Comparison of ENCODE assay signal across 8 cellular contexts in the genomic region with DNA sequence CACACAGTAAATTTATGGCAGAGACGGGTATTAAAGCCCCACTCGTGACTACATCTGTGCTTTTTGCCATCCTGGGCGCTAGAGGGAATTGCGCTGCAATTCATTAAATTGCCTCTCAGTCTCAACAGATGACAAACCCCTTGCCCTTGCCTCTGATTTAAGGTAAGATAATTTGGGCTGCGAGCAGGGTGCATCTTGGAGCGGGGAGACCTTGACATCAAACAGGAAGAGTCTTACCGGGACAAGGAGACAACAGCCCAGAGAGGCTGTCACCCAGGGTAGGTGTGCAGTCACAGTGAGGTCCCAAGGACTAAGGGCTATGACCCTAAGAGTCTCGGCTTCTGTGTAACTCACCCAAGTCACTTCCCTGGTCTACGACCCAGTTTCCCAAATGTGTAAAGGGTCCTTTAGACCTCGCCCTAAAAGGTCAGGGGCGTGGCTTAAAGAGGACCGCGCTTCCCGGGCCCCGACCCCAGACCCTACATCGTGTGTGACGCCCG. TPM values are rescaled to one million over a fixed set of nuclear protein-coding genes. Genes with fewer than 3 reads are reported as not detected.
A peak's percentile ranks its signal among the peaks of the same experiment; 100 is the strongest.
DNase-seq lines count a peak whose midpoint lies in the region; ATAC-seq, FAIRE-seq and TF ChIP-seq lines count a peak whose summit lies in the region.

No MANE protein-coding gene starts in this region.

- 5% methylated on average over 18 of the region's 18 CpGs for WGBS in pancreas, 2 donors

- H3K4me3 ChIP-seq in fibroblast of mammary gland (ENCODE audit: control insufficient read depth, low read depth, low read length) = peak overlapping the region; percentile 84
- peak overlapping the region; percentile 69 to 85 (median 82) for H3K4me3 ChIP-seq in pancreas

- no peaks in the 10 kb centered on the region for H3K27me3 ChIP-seq in pancreas

- peak overlapping the region; percentile 90 to 97 (median 92) for H3K27ac ChIP-seq in pancreas

- H3K4me3 Mint-ChIP-seq in activated T-cell treated with anti-CD3 and anti-CD28 coated beads, Interleukin-2, amount 50 U/mL, for 4 hours = peak overlapping the region; percentile 80
- peak overlapping the region; percentile 97 for H3K4me3 Mint-ChIP-seq in T-helper 17 cell

- H3K4me1 Mint-ChIP-seq in activated T-cell treated with anti-CD3 and anti-CD28 coated beads, Interleukin-2, amount 50 U/mL, for 4 hours (ENCODE audit: low read depth) = peaks cover 35% of the 10 kb centered on the region
- H3K4me1 Mint-ChIP-seq in T-helper 17 cell = peaks cover 26% of the 10 kb centered on the region

- peak; percentile 26 for DNase-seq in activated T-cell treated with anti-CD3 and anti-CD28 coated beads, Interleukin-2, amount 50 U/mL, for 4 hours
- no peak for DNase-seq in activated T-cell treated with anti-CD3 and anti-CD28 coated beads, Interleukin-2, amount 50 U/mL, for 1 hour
- DNase-seq in T-helper 17 cell (peak in 1 of 3 donors; percentile 35), fibroblast of mammary gland (ENCODE audit: low read depth) (peak; percentile 28), pancreas (no peak), GM19240 (ENCODE audit: insufficient read length, low spot score) (no peak)

- TF ChIP-seq CTCF in fibroblast of mammary gland (conservative IDR thresholded peaks at IDR 0.05; ENCODE audit: control insufficient read depth, insufficient read depth, low read depth, low read length) (no peak), pancreas (IDR thresholded peaks at IDR 0.05) (no peak)

- H3K4me1 ChIP-seq in pancreas = peaks cover 0 to 11% (median 5%) of the 10 kb centered on the region in 3 donors

- H3K36me3 ChIP-seq in pancreas = no peaks in the 10 kb centered on the region

- FAIRE-seq in pancreas (lab: Jason Lieb, UNC) = no peak

- ATAC-seq in activated T-cell treated with anti-CD3 and anti-CD28 coated beads, Interleukin-2, amount 50 U/mL, for 4 hours = peak; percentile 19 to 24
- ATAC-seq in HG03108 (IDR thresholded peaks at IDR 0.05; ENCODE audit: unreplicated experiment) (peak; percentile 7), T-helper 17 cell (peak; percentile 23), pancreas (peak; percentile 2 to 27 (median 8)), HG03565 (IDR thresholded peaks at IDR 0.05; ENCODE audit: unreplicated experiment) (no peak)

- H3K36me3 Mint-ChIP-seq in activated T-cell treated with anti-CD3 and anti-CD28 coated beads, Interleukin-2, amount 50 U/mL, for 4 hours (ENCODE audit: insufficient read depth) = peaks cover 8% of the 10 kb centered on the region
- peaks cover 4% of the 10 kb centered on the region for H3K36me3 Mint-ChIP-seq in T-helper 17 cell (ENCODE audit: low read depth)

- intact Hi-C loops in pancreas (cut with DNase I) = no loop called here

- H3K9me3 Mint-ChIP-seq in activated T-cell treated with anti-CD3 and anti-CD28 coated beads, Interleukin-2, amount 50 U/mL, for 4 hours = no peaks in the 10 kb centered on the region

- no peaks in the 10 kb centered on the region for H3K27me3 Mint-ChIP-seq in activated T-cell treated with anti-CD3 and anti-CD28 coated beads, Interleukin-2, amount 50 U/mL, for 4 hours (ENCODE audit: low read depth)
- no peaks in the 10 kb centered on the region for H3K27me3 Mint-ChIP-seq in T-helper 17 cell

- H3K27ac Mint-ChIP-seq in T-helper 17 cell = peak overlapping the region; percentile 94

- H3K9me3 ChIP-seq in T-helper 17 cell (ENCODE audit: control insufficient read depth, low read length, poor library complexity, severe bottlenecking) (no peaks in the 10 kb centered on the region), pancreas (no peaks in the 10 kb centered on the region)

RNA-seq across cellular contexts. Expression of gene TOM1, which starts 0.4 kb away (rescaled TPM):
- 10 to 100 TPM; 20.5 to 24.7 (median 23.0) TPM for total RNA-seq in activated T-cell treated with anti-CD3 and anti-CD28 coated beads, Interleukin-2, amount 50 U/mL, for 4 hours
- total RNA-seq in T-helper 17 cell (100 to 1,000 TPM; 166 to 178 TPM), pancreas (10 to 100 TPM; 18.4 to 30.2 (median 20.2) TPM)
- 10 to 100 TPM; 28.3 to 33.7 TPM for polyA plus RNA-seq in pancreas

RNA-seq across cellular contexts. Expression of gene HMGXB4, which starts 42.0 kb away (rescaled TPM):
- 10 to 100 TPM; 29.7 to 31.4 (median 30.6) TPM for total RNA-seq in activated T-cell treated with anti-CD3 and anti-CD28 coated beads, Interleukin-2, amount 50 U/mL, for 4 hours
- total RNA-seq in T-helper 17 cell (10 to 100 TPM; 37.1 to 42.4 TPM), pancreas (10 to 100 TPM in 1 of 6 donors, 1 to 10 TPM in 5; 5.0 to 10.1 (median 6.6) TPM)
- 1 to 10 TPM; 4.8 to 5.3 TPM for polyA plus RNA-seq in pancreas

Comparison
In these comparisons a context has a peak if more than half of its experiments do, and no peak if none do; other contexts are left out.
1. DNase-seq: peak in activated T-cell treated with anti-CD3 and anti-CD28 coated beads, Interleukin-2, amount 50 U/mL, for 4 hours (single experiment) and fibroblast of mammary gland (single experiment); none in activated T-cell treated with anti-CD3 and anti-CD28 coated beads, Interleukin-2, amount 50 U/mL, for 1 hour (single experiment), pancreas (0 of 6) and GM19240 (single experiment).
2. RNA of gene TOM1, which starts 0.4 kb away (total RNA-seq): 166 to 178 TPM in T-helper 17 cell; 20.5 to 24.7 TPM in activated T-cell treated with anti-CD3 and anti-CD28 coated beads, Interleukin-2, amount 50 U/mL, for 4 hours and 18.4 to 30.2 TPM in pancreas; every median in the first group is over 4 times any median in the second.